In the genomic region with DNA sequence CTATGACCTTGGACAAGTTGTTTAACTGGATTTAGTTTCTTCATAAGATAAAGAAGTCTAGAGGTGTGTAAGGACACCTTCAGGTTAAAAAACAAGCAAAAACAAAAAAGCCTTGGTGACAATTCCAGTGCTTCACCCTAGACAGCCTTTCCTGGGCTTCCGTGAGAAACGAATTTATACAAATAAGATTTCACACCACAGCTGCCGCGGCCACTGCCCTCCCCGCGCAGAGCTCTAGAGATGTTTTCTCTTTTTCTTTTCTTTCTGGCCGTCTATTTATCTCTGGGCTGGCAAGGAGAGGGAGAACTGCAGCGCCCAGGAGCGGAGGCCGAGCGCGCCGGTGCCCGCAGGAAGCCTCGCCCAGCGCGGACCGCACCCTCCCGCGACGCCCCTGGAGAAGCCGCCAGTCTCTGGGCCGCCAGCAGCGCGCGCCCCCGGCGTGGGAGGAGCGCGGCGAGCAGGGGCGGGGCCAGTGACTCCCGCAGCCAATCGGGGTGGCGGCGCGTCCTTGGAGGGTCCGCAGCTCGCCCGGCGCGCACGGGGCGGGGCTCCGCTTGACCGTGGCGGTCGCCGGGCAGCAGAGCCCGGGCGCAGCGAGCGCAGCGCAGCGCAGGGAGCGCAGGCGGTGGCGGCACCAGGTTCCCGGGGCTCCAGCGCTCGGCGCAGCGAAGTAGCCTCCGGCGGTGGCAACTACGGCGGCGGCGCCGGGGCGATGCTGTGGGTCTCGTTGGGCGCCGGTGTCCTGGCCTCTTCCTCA, we compare ENCODE assay signal across 8 cellular contexts.
DNase-seq lines count a peak whose midpoint lies in the region; ATAC-seq lines count a peak whose summit lies in the region.

No MANE protein-coding gene starts in this region.

- CTCF ChIA-PET in activated CD4-positive, alpha-beta memory T cell treated with anti-CD3 and anti-CD28 coated beads for 36 hours (lab: Charles Lee): interaction anchor here (1.2 to 1.4 kb wide), 2 partner anchors 22 to 64 kb away, joined by 3 to 4 read pairs; no protein-coding TSS in a partner anchor

- POLR2A ChIA-PET in activated CD4-positive, alpha-beta memory T cell treated with anti-CD3 and anti-CD28 coated beads for 36 hours (lab: Charles Lee): no interaction called here

- H3K9me3 ChIP-seq in BLaER1 treated with 17β-estradiol and CSF1 and Interleukin-3, amounts not matched to agents 10 nM and 100 nM (replicated peaks in 1 of 11): no peaks in the 10 kb centered on the region

- H3K9ac ChIP-seq in BLaER1 treated with 17β-estradiol and CSF1 and Interleukin-3, amounts not matched to agents 10 nM and 100 nM: peak overlapping the region; percentile 57 to 78 (median 75)

- H3K27me3 Mint-ChIP-seq in activated CD4-positive, alpha-beta memory T cell treated with anti-CD3 and anti-CD28 coated beads for 36 hours: peaks cover 20% of the 10 kb centered on the region

- peak overlapping the region; percentile 23 for H3K27ac Mint-ChIP-seq in activated CD4-positive, alpha-beta memory T cell treated with anti-CD3 and anti-CD28 coated beads for 36 hours

- DNase-seq in NCI-H69 (lab: John Stamatoyannopoulos, UW) (peak; percentile 95), lung microvascular endothelial cell (ENCODE audit: low read depth in 2 of 2) (peak; percentile 85 to 88)
- peak; percentile 81 for DNase-seq in activated CD4-positive, alpha-beta memory T cell treated with anti-CD3 and anti-CD28 coated beads for 36 hours
- DNase-seq in effector CD8-positive, alpha-beta T cell (lab: John Stamatoyannopoulos, UW): peak; percentile 2
- DNase-seq in stimulated activated CD4-positive, alpha-beta T cell treated with anti-CD3 and anti-CD28 coated beads, TNF-alpha, amount 100 ng/mL, for 1 hour (ENCODE audit: low read depth in 3 of 3, low spot score in 1 of 3): peak; percentile 12 to 36 (median 26)

- no peaks in the 10 kb centered on the region for H3K9me3 Mint-ChIP-seq in activated CD4-positive, alpha-beta memory T cell treated with anti-CD3 and anti-CD28 coated beads for 36 hours

- peaks cover 5 to 11% (median 7%) of the 10 kb centered on the region in 10 experiments; a peak in 18 of 20 replicates for H3K4me1 ChIP-seq in BLaER1 treated with 17β-estradiol and CSF1 and Interleukin-3, amounts not matched to agents 10 nM and 100 nM

- H3K4me3 Mint-ChIP-seq in activated CD4-positive, alpha-beta memory T cell treated with anti-CD3 and anti-CD28 coated beads for 36 hours: peak overlapping the region; percentile 77

- H3K4me1 Mint-ChIP-seq in activated CD4-positive, alpha-beta memory T cell treated with anti-CD3 and anti-CD28 coated beads for 36 hours (ENCODE audit: low read depth): peaks cover 13% of the 10 kb centered on the region

- no peaks in the 10 kb centered on the region for H3K36me3 ChIP-seq in BLaER1 treated with 17β-estradiol and CSF1 and Interleukin-3, amounts not matched to agents 10 nM and 100 nM

- peak overlapping the region; percentile 93 to 99 (median 97) for H3K4me2 ChIP-seq in BLaER1 treated with 17β-estradiol and CSF1 and Interleukin-3, amounts not matched to agents 10 nM and 100 nM

- intact Hi-C loops in activated CD4-positive, alpha-beta memory T cell treated with anti-CD3 and anti-CD28 coated beads for 36 hours (cut with micrococcal nuclease): no loop called here

- H4K20me1 ChIP-seq in BLaER1 treated with 17β-estradiol and CSF1 and Interleukin-3, amounts not matched to agents 10 nM and 100 nM: no peaks in the 10 kb centered on the region

- peak; percentile 99 for ATAC-seq in GM19372 (IDR thresholded peaks at IDR 0.05; ENCODE audit: low read depth, unreplicated experiment)
- ATAC-seq in HG03460 (IDR thresholded peaks at IDR 0.05; ENCODE audit: unreplicated experiment): peak; percentile 99

- H3K27me3 ChIP-seq in BLaER1 treated with 17β-estradiol and CSF1 and Interleukin-3, amounts not matched to agents 10 nM and 100 nM: peaks cover 3 to 13% (median 10%) of the 10 kb centered on the region in 11 experiments; a peak in 19 of 22 replicates

- no peaks in the 10 kb centered on the region for H3K36me3 Mint-ChIP-seq in activated CD4-positive, alpha-beta memory T cell treated with anti-CD3 and anti-CD28 coated beads for 36 hours

- peak overlapping the region; percentile 66 to 83 (median 76) for H3K4me3 ChIP-seq in BLaER1 treated with 17β-estradiol and CSF1 and Interleukin-3, amounts not matched to agents 10 nM and 100 nM

- H3K27ac ChIP-seq in BLaER1 treated with 17β-estradiol and CSF1 and Interleukin-3, amounts not matched to agents 10 nM and 100 nM: peak overlapping the region in 7 of 11 experiments; percentile 41 to 77 (median 56); a peak in 11 of 22 replicates

Comparison
In these comparisons a context has a peak if more than half of its experiments do, and no peak if none do; other contexts are left out.
1. Peak in every context shown above with its lines: DNase-seq, ATAC-seq, H3K4me3 ChIP-seq and H3K27ac ChIP-seq.
2. DNase-seq: peak in every context shown above with its lines; median percentile 95 in NCI-H69; 86 in lung microvascular endothelial cell; 81 in activated CD4-positive, alpha-beta memory T cell treated with anti-CD3 and anti-CD28 coated beads for 36 hours; 26 in stimulated activated CD4-positive, alpha-beta T cell treated with anti-CD3 and anti-CD28 coated beads, TNF-alpha, amount 100 ng/mL, for 1 hour; 2 in effector CD8-positive, alpha-beta T cell.